Comparison of ENCODE assay signal across 8 cellular contexts in genomic region chr15:84570164-84570692, GRCh38. TPM values are rescaled to one million over a fixed set of nuclear protein-coding genes. Genes with fewer than 3 reads are reported as not detected.
DNase-seq lines count a peak whose midpoint lies in the region; ATAC-seq and TF ChIP-seq lines count a peak whose summit lies in the region.

No MANE protein-coding gene starts in this region.

- peaks cover 20% of the 10 kb centered on the region for H3K4me1 Mint-ChIP-seq in activated CD4-positive, alpha-beta memory T cell treated with anti-CD3 and anti-CD28 coated beads, Interleukin-2, amount 10 ng/mL, durations not matched to agents 7 days and 5 days
- peaks cover 2 to 15% of the 10 kb centered on the region in 2 donors for H3K4me1 Mint-ChIP-seq in effector memory CD8-positive, alpha-beta T cell (ENCODE audit: low read depth in 2 of 2)

- H3K4me3 ChIP-seq in GM08714 (ENCODE audit: low read length) (peak overlapping the region; percentile 55), KMS-11 (IDR thresholded peaks at IDR 0.05; ENCODE audit: insufficient read depth, low read depth, low read length) (no peak overlapping the region)

- peak overlapping the region; percentile 88 for H3K4me3 Mint-ChIP-seq in activated CD4-positive, alpha-beta memory T cell treated with anti-CD3 and anti-CD28 coated beads, Interleukin-2, amount 10 ng/mL, durations not matched to agents 7 days and 5 days
- H3K4me3 Mint-ChIP-seq in effector memory CD8-positive, alpha-beta T cell = peak overlapping the region; percentile 83 to 88

- H3K36me3 ChIP-seq in KMS-11 (ENCODE audit: insufficient read depth) = no peaks in the 10 kb centered on the region

- H3K27me3 Mint-ChIP-seq in activated CD4-positive, alpha-beta memory T cell treated with anti-CD3 and anti-CD28 coated beads, Interleukin-2, amount 10 ng/mL, durations not matched to agents 7 days and 5 days = peaks cover 2% of the 10 kb centered on the region
- no peaks in the 10 kb centered on the region for H3K27me3 Mint-ChIP-seq in effector memory CD8-positive, alpha-beta T cell

- H3K4me1 ChIP-seq in KMS-11 (ENCODE audit: low read depth, poor library complexity, severe bottlenecking) = peaks cover 23% of the 10 kb centered on the region

- H3K27me3 ChIP-seq in KMS-11 (ENCODE audit: insufficient read depth, low read depth) = no peaks in the 10 kb centered on the region

- peak overlapping the region; percentile 64 for H3K4me2 ChIP-seq in KMS-11

- CTCF ChIA-PET in activated CD4-positive, alpha-beta memory T cell treated with anti-CD3 and anti-CD28 coated beads, Interleukin-2, amount 10 ng/mL, durations not matched to agents 7 days and 5 days (lab: Charles Lee) = interaction anchor here (0.6 to 3.2 kb wide), 16 partner anchors 11 to 472 kb away, joined by 3 to 25 read pairs (median 5); no protein-coding TSS in a partner anchor

- DNase-seq in activated CD4-positive, alpha-beta memory T cell treated with anti-CD3 and anti-CD28 coated beads, Interleukin-2, amount 10 ng/mL, durations not matched to agents 7 days and 5 days = peak; percentile 70
- peak; percentile 28 to 34 (median 28) for DNase-seq in effector memory CD8-positive, alpha-beta T cell
- peak; percentile 92 for DNase-seq in mesenteric fat pad (ENCODE audit: low spot score)
- DNase-seq in stimulated activated CD8-positive, alpha-beta memory T cell treated with anti-CD3 and anti-CD28 coated beads, Interleukin-4, amount 100 ng/mL, for 24 hours (ENCODE audit: low read depth) = peak; percentile 24

- no peaks in the 10 kb centered on the region for H4K20me1 ChIP-seq in KMS-11 (ENCODE audit: insufficient read depth)

- H3K9ac ChIP-seq in KMS-11 = peak overlapping the region; percentile 91

- H3K36me3 Mint-ChIP-seq in activated CD4-positive, alpha-beta memory T cell treated with anti-CD3 and anti-CD28 coated beads, Interleukin-2, amount 10 ng/mL, durations not matched to agents 7 days and 5 days (ENCODE audit: low read depth) = peaks cover 10% of the 10 kb centered on the region
- peaks cover 5% of the 10 kb centered on the region for H3K36me3 Mint-ChIP-seq in effector memory CD8-positive, alpha-beta T cell (ENCODE audit: insufficient read depth)

- H2AFZ ChIP-seq in KMS-11 (ENCODE audit: low read depth) = peak overlapping the region; percentile 85

- TF ChIP-seq CTCF in KMS-11 (conservative IDR thresholded peaks at IDR 0.05; ENCODE audit: low read depth, low read length) = no peak

- H3K27ac ChIP-seq in KMS-11 = peak overlapping the region; percentile 76

- H3K79me2 ChIP-seq in KMS-11 (ENCODE audit: insufficient read depth, low read depth) = peaks cover 5% of the 10 kb centered on the region; the same call in 1 of the 2 replicates

- no peaks in the 10 kb centered on the region for H3K9me3 Mint-ChIP-seq in activated CD4-positive, alpha-beta memory T cell treated with anti-CD3 and anti-CD28 coated beads, Interleukin-2, amount 10 ng/mL, durations not matched to agents 7 days and 5 days
- no peaks in the 10 kb centered on the region for H3K9me3 Mint-ChIP-seq in effector memory CD8-positive, alpha-beta T cell

- peak; percentile 55 for ATAC-seq in effector memory CD8-positive, alpha-beta T cell (replicated peaks)
- ATAC-seq in HG03521 (IDR thresholded peaks at IDR 0.05; ENCODE audit: unreplicated experiment) = no peak
- no peak for ATAC-seq in GM19467 (IDR thresholded peaks at IDR 0.05; ENCODE audit: unreplicated experiment)

- H3K27ac Mint-ChIP-seq in activated CD4-positive, alpha-beta memory T cell treated with anti-CD3 and anti-CD28 coated beads, Interleukin-2, amount 10 ng/mL, durations not matched to agents 7 days and 5 days = peak overlapping the region; percentile 79
- H3K27ac Mint-ChIP-seq in effector memory CD8-positive, alpha-beta T cell = peak overlapping the region; percentile 86 to 90

- POLR2A ChIA-PET in activated CD4-positive, alpha-beta memory T cell treated with anti-CD3 and anti-CD28 coated beads, Interleukin-2, amount 10 ng/mL, durations not matched to agents 7 days and 5 days (lab: Charles Lee) = interaction anchor here (0.8 to 2.9 kb wide), 7 partner anchors 13 to 411 kb away, joined by 3 to 17 read pairs (median 8); partner anchors contain the start of genes PDE8A and ZSCAN2

RNA-seq across cellular contexts. Expression of gene ZSCAN2, which starts 30.6 kb away (rescaled TPM):
- total RNA-seq in activated CD4-positive, alpha-beta memory T cell treated with anti-CD3 and anti-CD28 coated beads, Interleukin-2, amount 10 ng/mL, durations not matched to agents 7 days and 5 days = 10 to 100 TPM; 10.8 to 10.9 TPM
- 7.9 TPM for total RNA-seq in mesenteric fat pad

Comparison
In these comparisons a context has a peak if more than half of its experiments do, and no peak if none do; other contexts are left out.
1. DNase-seq: peak in every context shown above with its lines; median percentile 92 in mesenteric fat pad; 70 in activated CD4-positive, alpha-beta memory T cell treated with anti-CD3 and anti-CD28 coated beads, Interleukin-2, amount 10 ng/mL, durations not matched to agents 7 days and 5 days; 28 in effector memory CD8-positive, alpha-beta T cell; 24 in stimulated activated CD8-positive, alpha-beta memory T cell treated with anti-CD3 and anti-CD28 coated beads, Interleukin-4, amount 100 ng/mL, for 24 hours.